In genomic region chr12:108856428-108857157, GRCh38 we compare ENCODE assay signal across 8 cellular contexts. TPM values are rescaled to one million over a fixed set of nuclear protein-coding genes. Genes with fewer than 3 reads are reported as not detected.
DNase-seq lines count a peak whose midpoint lies in the region; ATAC-seq lines count a peak whose summit lies in the region.

No MANE protein-coding gene starts in this region.

- CTCF ChIA-PET in activated CD4-positive, alpha-beta memory T cell treated with anti-CD3 and anti-CD28 coated beads, Interleukin-2, amount 10 ng/mL, durations not matched to agents 7 days and 5 days (lab: Charles Lee), result interaction anchor here (0.5 to 2.8 kb wide), 6 partner anchors 18 to 291 kb away, joined by 3 to 12 read pairs (median 4); no protein-coding TSS in a partner anchor

- H3K4me1 Mint-ChIP-seq in activated CD4-positive, alpha-beta memory T cell treated with anti-CD3 and anti-CD28 coated beads, Interleukin-2, amount 10 ng/mL, durations not matched to agents 7 days and 5 days, result peaks cover 70% of the 10 kb centered on the region

- H3K9me2 ChIP-seq in Karpas-422 (replicated peaks; ENCODE audit: insufficient read depth, low read length), result no peaks in the 10 kb centered on the region

- peaks cover 2% of the 10 kb centered on the region for H3K27me3 Mint-ChIP-seq in activated CD4-positive, alpha-beta memory T cell treated with anti-CD3 and anti-CD28 coated beads, Interleukin-2, amount 10 ng/mL, durations not matched to agents 7 days and 5 days

- ATAC-seq in GM21717 (IDR thresholded peaks at IDR 0.05; ENCODE audit: unreplicated experiment), result peak; percentile 25

- peak overlapping the region; percentile 93 for H3K4me3 Mint-ChIP-seq in activated CD4-positive, alpha-beta memory T cell treated with anti-CD3 and anti-CD28 coated beads, Interleukin-2, amount 10 ng/mL, durations not matched to agents 7 days and 5 days

- peaks cover 38% of the 10 kb centered on the region for H3K79me2 ChIP-seq in Karpas-422 (ENCODE audit: low read length)

- H3K36me3 Mint-ChIP-seq in activated CD4-positive, alpha-beta memory T cell treated with anti-CD3 and anti-CD28 coated beads, Interleukin-2, amount 10 ng/mL, durations not matched to agents 7 days and 5 days (ENCODE audit: low read depth), result peaks cover 36% of the 10 kb centered on the region

- peak overlapping the region; percentile 96 for H3K27ac Mint-ChIP-seq in activated CD4-positive, alpha-beta memory T cell treated with anti-CD3 and anti-CD28 coated beads, Interleukin-2, amount 10 ng/mL, durations not matched to agents 7 days and 5 days

- no peaks in the 10 kb centered on the region for H4K20me1 ChIP-seq in Karpas-422 (ENCODE audit: insufficient read depth, low read depth, low read length)

- POLR2A ChIA-PET in activated CD4-positive, alpha-beta memory T cell treated with anti-CD3 and anti-CD28 coated beads, Interleukin-2, amount 10 ng/mL, durations not matched to agents 7 days and 5 days (lab: Charles Lee), result interaction anchor here (0.9 to 4.4 kb wide), 18 partner anchors 8 to 344 kb away, joined by 3 to 62 read pairs (median 4); partner anchors contain the start of genes ALKBH2, ISCU, SART3 and USP30

- H3K4me1 ChIP-seq in Karpas-422 (ENCODE audit: low read length), result peaks cover 37% of the 10 kb centered on the region
- peaks cover 72% of the 10 kb centered on the region for H3K4me1 ChIP-seq in mononuclear cell (ENCODE audit: insufficient read depth, low read length)

- H3K27me3 ChIP-seq in Karpas-422 (ENCODE audit: low read length) (no peaks in the 10 kb centered on the region), mononuclear cell (ENCODE audit: insufficient read depth, low read length) (no peaks in the 10 kb centered on the region)

- peak overlapping the region; percentile 70 for H2AFZ ChIP-seq in Karpas-422 (ENCODE audit: low read length)

- peak overlapping the region; percentile 93 for H3K9ac ChIP-seq in Karpas-422 (ENCODE audit: low read length)

- H3K36me3 ChIP-seq in Karpas-422 (ENCODE audit: insufficient read depth, low read length), result peaks cover 5% of the 10 kb centered on the region; the same call in 1 of the 2 replicates

- H3K27ac ChIP-seq in Karpas-422 (ENCODE audit: low read length), result peak overlapping the region; percentile 39; the same call in 1 of the 2 replicates

- H3K4me3 ChIP-seq in Karpas-422 (ENCODE audit: low read length) (peak overlapping the region; percentile 99), mononuclear cell (ENCODE audit: low read length) (peak overlapping the region; percentile 61)

- in situ Hi-C loops in Caki2 (cut with HindIII; ENCODE audit: low pct_unique_long_range_greater_than_20kb, low sequenced_read_pairs), result no loop called here

- no peaks in the 10 kb centered on the region for H3K9me3 Mint-ChIP-seq in activated CD4-positive, alpha-beta memory T cell treated with anti-CD3 and anti-CD28 coated beads, Interleukin-2, amount 10 ng/mL, durations not matched to agents 7 days and 5 days

- DNase-seq in Caki2 (ENCODE audit: low read depth), result peak; percentile 62
- DNase-seq in Karpas-422, result peak; percentile 63
- peak; percentile 67 for DNase-seq in activated CD4-positive, alpha-beta memory T cell treated with anti-CD3 and anti-CD28 coated beads, Interleukin-2, amount 10 ng/mL, durations not matched to agents 7 days and 5 days
- DNase-seq in effector CD4-positive, alpha-beta T cell, result peak; percentile 56
- DNase-seq in stimulated activated CD8-positive, alpha-beta memory T cell treated with anti-CD3 and anti-CD28 coated beads, Interleukin-7, amount 100 ng/mL, for 24 hours (ENCODE audit: low read depth), result peak; percentile 11
- DNase-seq in NCI-H2171 treated with DMSO at 0.1 percent for 48 hours (lab: John Stamatoyannopoulos, UW), result no peak

- H3K9me3 ChIP-seq in Karpas-422 (ENCODE audit: low read length), result peaks cover 5% of the 10 kb centered on the region; the same call in 1 of the 2 replicates
- no peaks in the 10 kb centered on the region for H3K9me3 ChIP-seq in mononuclear cell (ENCODE audit: low read depth, low read length)

- peak overlapping the region; percentile 82 for H3K4me2 ChIP-seq in Karpas-422 (ENCODE audit: low read depth, low read length, poor library complexity, severe bottlenecking)

RNA-seq across cellular contexts. Expression of gene SSH1, which starts 0.8 kb away (rescaled TPM):
- total RNA-seq in Caki2 (2014; rRNA removed; shearing (Covaris generic); ENCODE audit: low replicate concordance), result 6.6 and 8.7 TPM in 2 replicates
- 7.9 and 9.5 TPM in 2 replicates for total RNA-seq in Karpas-422 (2014; rRNA removed; shearing (Covaris generic); ENCODE audit: low replicate concordance)
- total RNA-seq in activated CD4-positive, alpha-beta memory T cell treated with anti-CD3 and anti-CD28 coated beads, Interleukin-2, amount 10 ng/mL, durations not matched to agents 7 days and 5 days, result 10 to 100 TPM; 56.7 to 57.4 TPM
- total RNA-seq in mononuclear cell, result 12.6 TPM

RNA-seq across cellular contexts. Expression of gene DAO, which starts 23.3 kb away (rescaled TPM):
- total RNA-seq in Caki2 (2014; rRNA removed; shearing (Covaris generic); ENCODE audit: low replicate concordance), result not detected in 2 replicates
- total RNA-seq in Karpas-422 (2014; rRNA removed; shearing (Covaris generic); ENCODE audit: low replicate concordance), result not detected in 2 replicates
- total RNA-seq in activated CD4-positive, alpha-beta memory T cell treated with anti-CD3 and anti-CD28 coated beads, Interleukin-2, amount 10 ng/mL, durations not matched to agents 7 days and 5 days, result not detected
- total RNA-seq in mononuclear cell, result not detected
